ENCODE assay signal across 26 cellular contexts in the genomic region with DNA sequence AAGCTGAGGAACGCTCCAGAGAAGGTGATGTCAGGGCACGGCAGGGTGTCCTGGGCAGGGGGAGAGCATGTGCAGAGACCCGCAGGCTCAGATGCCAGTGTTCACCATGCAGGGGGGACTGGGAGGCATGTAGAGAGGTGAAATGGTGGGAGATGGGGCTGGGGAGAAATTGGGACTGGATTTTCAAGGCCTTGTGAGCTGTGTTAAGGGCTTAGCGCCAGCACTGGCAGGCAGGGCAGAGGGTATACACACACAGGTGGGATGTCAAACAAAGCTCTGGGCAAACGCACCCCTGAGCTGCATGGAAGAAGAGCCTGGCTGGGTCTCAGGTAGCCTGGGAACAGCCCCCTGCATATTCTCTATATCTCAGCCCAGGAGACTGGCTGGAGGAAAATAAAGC.
"Had no signal": no experiment of that assay in that cellular context is flagged by ENCODE, and none has a peak within 500 bp of the region (broad histone marks: within the 10 kb centered on the region; RNA-seq: fewer than 3 reads in every experiment).

No MANE protein-coding gene starts in this region.

- H3K4me3 ChIP-seq: coronary artery, dorsolateral prefrontal cortex had no signal

- H3K27ac Mint-ChIP-seq: activated CD8-positive, alpha-beta T cell treated with anti-CD3 and anti-CD28 coated beads for 36 hours; activated naive CD8-positive, alpha-beta T cell; activated T-helper 17 cell treated with anti-CD3 and anti-CD28 coated beads, Interleukin-2, amount 50 U/mL, for 72 hours; dendritic cell treated with granulocyte-macrophage colony-stimulating factor and Interleukin-4, amounts not matched to agents 40 ng/mL and 50 ng/mL, for 4 days; endodermal cell had no signal

- H3K27me3 ChIP-seq: brain microvascular endothelial cell, dorsolateral prefrontal cortex had no signal

- H3K36me3 ChIP-seq: brain microvascular endothelial cell had no signal

- ATAC-seq: activated CD8-positive, alpha-beta T cell treated with anti-CD3 and anti-CD28 coated beads for 36 hours; activated T-cell treated with anti-CD3 and anti-CD28 coated beads, Interleukin-2, amount 50 U/mL, for 4 hours; activated T-helper 17 cell treated with anti-CD3 and anti-CD28 coated beads, Interleukin-2, amount 50 U/mL, for 72 hours; esophagus mucosa had no signal

- H3K4me3 Mint-ChIP-seq: activated CD8-positive, alpha-beta T cell treated with anti-CD3 and anti-CD28 coated beads for 36 hours; activated naive CD8-positive, alpha-beta T cell; activated T-cell treated with anti-CD3 and anti-CD28 coated beads, Interleukin-2, amount 50 U/mL, for 4 hours; activated T-helper 17 cell treated with anti-CD3 and anti-CD28 coated beads, Interleukin-2, amount 50 U/mL, for 72 hours; central memory CD8-positive, alpha-beta T cell; dendritic cell treated with granulocyte-macrophage colony-stimulating factor and Interleukin-4, amounts not matched to agents 40 ng/mL and 50 ng/mL, for 4 days; endodermal cell had no signal

- H3K27ac ChIP-seq: brain microvascular endothelial cell, coronary artery, dorsolateral prefrontal cortex had no signal

- H3K27me3 Mint-ChIP-seq: activated CD8-positive, alpha-beta T cell treated with anti-CD3 and anti-CD28 coated beads for 36 hours; activated naive CD8-positive, alpha-beta T cell; dendritic cell treated with granulocyte-macrophage colony-stimulating factor and Interleukin-4, amounts not matched to agents 40 ng/mL and 50 ng/mL, for 4 days had no signal

- DNase-seq: activated CD4-positive, alpha-beta T cell treated with anti-CD3 and anti-CD28 coated beads for 1 hour; activated CD4-positive, alpha-beta T cell treated with anti-CD3 and anti-CD28 coated beads for 4 hours; activated CD4-positive, alpha-beta T cell treated with anti-CD3 and anti-CD28 coated beads, Interleukin-2, amount 50 U/mL, for 1 hour; activated CD4-positive, alpha-beta T cell treated with anti-CD3 and anti-CD28 coated beads, Interleukin-2, amount 50 U/mL, for 48 hours; activated CD8-positive, alpha-beta memory T cell treated with anti-CD3 and anti-CD28 coated beads for 24 hours; activated CD8-positive, alpha-beta T cell treated with anti-CD3 and anti-CD28 coated beads for 36 hours; activated effector memory CD4-positive, alpha-beta T cell treated with Interleukin-2 at 50 U/mL for 16 hours; activated gamma-delta T cell treated with Interleukin-2 at 50 U/mL for 16 hours; activated naive CD4-positive, alpha-beta T cell treated with anti-CD3 and anti-CD28 coated beads, Interleukin-2, amount 50 U/mL, for 16 hours; activated naive CD4-positive, alpha-beta T cell treated with Interleukin-2 at 50 U/mL for 16 hours; activated T-cell treated with anti-CD3 and anti-CD28 coated beads, Interleukin-2, amount 50 U/mL, for 4 hours; amniotic stem cell; anterior cingulate cortex; brain microvascular endothelial cell; dorsolateral prefrontal cortex; effector memory CD4-positive, alpha-beta T cell; endodermal cell; foreskin fibroblast; head of caudate nucleus; T-helper 2 cell had no signal

- H3K4me1 Mint-ChIP-seq: activated T-helper 17 cell treated with anti-CD3 and anti-CD28 coated beads, Interleukin-2, amount 50 U/mL, for 72 hours; central memory CD8-positive, alpha-beta T cell had no signal
